ENCODE assay signal across 8 cellular contexts in the genomic region with DNA sequence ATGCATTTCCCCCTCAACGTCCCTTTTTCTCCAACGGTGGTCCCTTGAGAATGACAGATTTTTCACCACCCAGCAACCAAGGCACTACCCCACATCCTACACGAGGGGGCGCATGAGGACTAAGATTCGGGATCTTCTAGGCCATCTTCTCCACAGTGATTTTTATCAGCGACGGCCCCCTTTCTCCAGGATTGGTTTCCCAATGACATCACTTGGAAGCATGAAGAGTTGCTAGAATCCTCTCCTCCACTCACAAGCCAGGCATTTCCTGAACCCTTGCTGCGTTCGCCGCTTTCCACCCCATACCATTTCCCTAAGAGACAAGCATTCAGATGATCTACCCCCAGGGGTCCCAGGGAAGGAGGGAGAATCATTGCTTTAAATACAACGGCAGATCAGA.
DNase-seq lines count a peak whose midpoint lies in the region; ATAC-seq, FAIRE-seq and TF ChIP-seq lines count a peak whose summit lies in the region.

No MANE protein-coding gene starts in this region.

- no peak overlapping the region for H3K27ac ChIP-seq in VCaP

- no peaks in the 10 kb centered on the region for H3K9me3 ChIP-seq in HAP-1

- no peak for ATAC-seq in GM18873 (IDR thresholded peaks at IDR 0.05; ENCODE audit: low FRiP score, unreplicated experiment)

- no peaks in the 10 kb centered on the region for H3K4me1 ChIP-seq in HAP-1

- DNase-seq in ELF-1 (ENCODE audit: low read depth, low spot score) (peak; percentile 84), HAP-1 (ENCODE audit: low spot score in 2 of 2) (peak; percentile 32 to 81), NCI-H1694 treated with DMSO at 0.1 percent for 48 hours (lab: John Stamatoyannopoulos, UW) (peak; percentile 41), brain pericyte (ENCODE audit: low read depth, low spot score) (peak; percentile 70)
- peak; percentile 73 for DNase-seq in stimulated activated CD4-positive, alpha-beta T cell treated with anti-CD3 and anti-CD28 coated beads, Interleukin-15, amount 100 ng/mL, for 24 hours

- in situ Hi-C loops in HAP-1 (cut with MboI; ENCODE audit: low sequenced_read_pairs): loop anchor here (25.0 kb wide), 2 partner anchors 344 to 719 kb away; no protein-coding TSS in a partner anchor

- no peak overlapping the region for H3K4me3 ChIP-seq in HAP-1

- TF ChIP-seq CTCF in VCaP (conservative IDR thresholded peaks at IDR 0.05): peak; percentile 84

- FAIRE-seq in islet of Langerhans (lab: Jason Lieb, UNC): peak; percentile 86

- H3K27me3 ChIP-seq in HAP-1 (ENCODE audit: low read depth): 0 out of 2 replicates have a peak, but pooled peaks cover 1% of the 10 kb centered on the region

- no peaks in the 10 kb centered on the region for H3K36me3 ChIP-seq in HAP-1 (replicated peaks)
